19 cellular contexts compared by ENCODE assay signal in the genomic region with DNA sequence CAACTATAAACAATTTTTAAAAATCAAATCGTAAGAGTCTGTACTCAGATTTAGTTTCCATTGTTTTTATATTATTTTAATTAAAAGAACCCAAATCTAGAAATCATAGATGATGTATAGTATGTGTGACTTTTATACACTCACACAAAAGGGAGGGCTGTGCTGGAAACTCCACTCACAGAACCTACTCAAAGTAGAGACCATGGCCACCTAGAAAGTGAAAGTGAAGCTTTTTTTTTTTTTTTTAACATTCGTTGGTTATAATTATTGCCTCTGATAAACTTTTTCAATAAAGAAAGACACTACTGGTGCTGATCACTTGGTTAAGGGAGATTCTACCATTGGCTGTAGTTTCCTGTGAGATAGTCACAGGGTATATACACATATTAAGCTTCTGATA. TPM values are rescaled to one million over a fixed set of nuclear protein-coding genes. Genes with fewer than 3 reads are reported as not detected.
"Had no signal": no experiment of that assay in that cellular context is flagged by ENCODE, and none has a peak within 500 bp of the region (broad histone marks: within the 10 kb centered on the region; RNA-seq: fewer than 3 reads in every experiment).

No MANE protein-coding gene starts in this region.

- H3K4me3 ChIP-seq: adrenal gland, hepatocyte, left lung, thyroid gland had no signal

- DNase-seq: activated CD4-positive, alpha-beta memory T cell treated with anti-CD3 and anti-CD28 coated beads, Interleukin-2, amount 10 ng/mL, durations not matched to agents 7 days and 5 days; activated CD4-positive, alpha-beta T cell treated with anti-CD3 and anti-CD28 coated beads for 4 hours; activated CD8-positive, alpha-beta memory T cell treated with anti-CD3 and anti-CD28 coated beads, Interleukin-2, amount 50 U/mL, for 4 hours; activated effector memory CD4-positive, alpha-beta T cell treated with anti-CD3 and anti-CD28 coated beads, Interleukin-2, amount 50 U/mL, for 16 hours; activated T-cell treated with anti-CD3 and anti-CD28 coated beads, Interleukin-2, amount 50 U/mL, for 48 hours; adrenal gland; left lung; natural killer cell; posterior cingulate gyrus; stimulated activated CD4-positive, alpha-beta T cell treated with anti-CD3 and anti-CD28 coated beads, Interleukin-4, amount 100 ng/mL, for 1 hour; stimulated activated naive B cell treated with anti-CD40 and anti-IgM and Interleukin-4, amounts not matched to agents 10 μg/mL and 1 μg/mL and 100 μg/mL, for 72 hours; thyroid gland had no signal

- H3K36me3 ChIP-seq: adrenal gland, left lung, neutrophil, thyroid gland had no signal

- H3K4me1 ChIP-seq: adrenal gland, left lung, thyroid gland had no signal

- H3K4me2 ChIP-seq: hepatocyte had no signal

- H3K9me3 ChIP-seq: adrenal gland, left lung, neutrophil, thyroid gland had no signal

- ATAC-seq: left lung; natural killer cell; stimulated activated naive B cell treated with anti-CD40 and anti-IgM and Interleukin-4, amounts not matched to agents 10 μg/mL and 1 μg/mL and 100 μg/mL, for 72 hours; WTC11 had no signal

- H2AFZ ChIP-seq: hepatocyte had no signal

- H3K27ac ChIP-seq: adrenal gland, hepatocyte, left lung, neutrophil, thyroid gland had no signal

- H3K27me3 ChIP-seq: adrenal gland, hepatocyte, left lung, neutrophil, thyroid gland had no signal

RNA-seq across cellular contexts. Expression of a gene that starts 37.9 kb away (rescaled TPM):
- total RNA-seq: activated CD4-positive, alpha-beta memory T cell treated with anti-CD3 and anti-CD28 coated beads, Interleukin-2, amount 10 ng/mL, durations not matched to agents 7 days and 5 days; adrenal gland; dermis microvascular lymphatic vessel endothelial cell; epithelial cell of proximal tubule; hepatocyte; natural killer cell; thyroid gland; urinary bladder; WTC11 had no signal
- polyA plus RNA-seq: adrenal gland, hepatocyte, keratinocyte, urinary bladder had no signal
